Comparison of ENCODE assay signal across 16 cellular contexts in genomic region chr9:129983891-129984290, GRCh38. TPM values are rescaled to one million over a fixed set of nuclear protein-coding genes. Genes with fewer than 3 reads are reported as not detected.
DNase-seq lines count a peak whose midpoint lies in the region; ATAC-seq and TF ChIP-seq lines count a peak whose summit lies in the region.
"Had no signal": no experiment of that assay in that cellular context is flagged by ENCODE, and none has a peak within 500 bp of the region (broad histone marks: within the 10 kb centered on the region; RNA-seq: fewer than 3 reads in every experiment).

No MANE protein-coding gene starts in this region.

- POLR2A ChIA-PET in activated CD4-positive, alpha-beta T cell treated with anti-CD3 and anti-CD28 coated beads for 36 hours (lab: Charles Lee): interaction anchor here (1.2 kb wide), 1 partner anchor 25 kb away, joined by 5 read pairs; no protein-coding TSS in a partner anchor

- H3K9me3 Mint-ChIP-seq in activated CD4-positive, alpha-beta T cell treated with anti-CD3 and anti-CD28 coated beads for 36 hours (ENCODE audit: low read depth): peaks cover 4% of the 10 kb centered on the region
- H3K9me3 Mint-ChIP-seq in activated T-helper 17 cell treated with anti-CD3 and anti-CD28 coated beads, Interleukin-2, amount 50 U/mL, for 72 hours: no peaks in the 10 kb centered on the region

- no peak overlapping the region for H3K4me3 ChIP-seq in fibroblast of the aortic adventitia (ENCODE audit: low read depth, low read length)
- H3K4me3 ChIP-seq: pancreas, SK-N-MC had no signal

- H3K27ac Mint-ChIP-seq in activated CD4-positive, alpha-beta T cell treated with anti-CD3 and anti-CD28 coated beads for 36 hours: peak overlapping the region; percentile 67
- peak overlapping the region; percentile 89 for H3K27ac Mint-ChIP-seq in activated T-helper 17 cell treated with anti-CD3 and anti-CD28 coated beads, Interleukin-2, amount 50 U/mL, for 72 hours

- peaks cover 75% of the 10 kb centered on the region for H3K4me1 Mint-ChIP-seq in activated CD4-positive, alpha-beta T cell treated with anti-CD3 and anti-CD28 coated beads for 36 hours
- peaks cover 32% of the 10 kb centered on the region for H3K4me1 Mint-ChIP-seq in activated T-helper 17 cell treated with anti-CD3 and anti-CD28 coated beads, Interleukin-2, amount 50 U/mL, for 72 hours

- no peaks in the 10 kb centered on the region for H3K27me3 Mint-ChIP-seq in activated CD4-positive, alpha-beta T cell treated with anti-CD3 and anti-CD28 coated beads for 36 hours
- H3K27me3 Mint-ChIP-seq in activated T-helper 17 cell treated with anti-CD3 and anti-CD28 coated beads, Interleukin-2, amount 50 U/mL, for 72 hours: no peaks in the 10 kb centered on the region

- DNase-seq in activated CD4-positive, alpha-beta T cell treated with anti-CD3 and anti-CD28 coated beads for 36 hours: no peak
- no peak for DNase-seq in activated CD4-positive, alpha-beta T cell treated with anti-CD3 and anti-CD28 coated beads, Interleukin-2, amount 50 U/mL, for 4 hours
- DNase-seq in fibroblast of the aortic adventitia (ENCODE audit: low read depth) (peak; percentile 88), stromal cell of bone marrow (ENCODE audit: low read depth) (peak; percentile 41), left lobe of liver (ENCODE audit: low spot score) (no peak), NCI-H1105 treated with DMSO at 0.1 percent for 48 hours (lab: John Stamatoyannopoulos, UW) (no peak)
- DNase-seq in activated CD4-positive, CD25-positive, alpha-beta regulatory T cell (lab: John Stamatoyannopoulos, UW): no peak
- DNase-seq: 8988T; activated gamma-delta T cell; dermis blood vessel endothelial cell; NCI-H1694 treated with DMSO at 0.1 percent for 48 hours; pancreas; stimulated activated CD4-positive, alpha-beta T cell treated with anti-CD3 and anti-CD28 coated beads, Interleukin-2, amount 100 ng/mL, for 48 hours; substantia nigra had no signal

- no peak overlapping the region for H3K4me3 Mint-ChIP-seq in activated CD4-positive, alpha-beta T cell treated with anti-CD3 and anti-CD28 coated beads for 36 hours
- peak overlapping the region; percentile 80 for H3K4me3 Mint-ChIP-seq in activated T-helper 17 cell treated with anti-CD3 and anti-CD28 coated beads, Interleukin-2, amount 50 U/mL, for 72 hours

- CTCF ChIA-PET in activated CD4-positive, alpha-beta T cell treated with anti-CD3 and anti-CD28 coated beads for 36 hours (lab: Charles Lee): no interaction called here

- no peak for ATAC-seq in activated CD4-positive, alpha-beta T cell treated with anti-CD3 and anti-CD28 coated beads for 36 hours
- no peak for ATAC-seq in activated T-helper 17 cell treated with anti-CD3 and anti-CD28 coated beads, Interleukin-2, amount 50 U/mL, for 72 hours (replicated peaks)
- no peak for ATAC-seq in left lobe of liver
- ATAC-seq: pancreas had no signal

- no peak for TF ChIP-seq CTCF in fibroblast of the aortic adventitia (IDR thresholded peaks at IDR 0.05; ENCODE audit: insufficient read depth, low read length)

- intact Hi-C loops in activated CD4-positive, alpha-beta T cell treated with anti-CD3 and anti-CD28 coated beads for 36 hours (cut with DNase I, micrococcal nuclease): no loop called here

- peaks cover 57% of the 10 kb centered on the region for H3K36me3 Mint-ChIP-seq in activated CD4-positive, alpha-beta T cell treated with anti-CD3 and anti-CD28 coated beads for 36 hours (ENCODE audit: low read depth)
- H3K36me3 Mint-ChIP-seq in activated T-helper 17 cell treated with anti-CD3 and anti-CD28 coated beads, Interleukin-2, amount 50 U/mL, for 72 hours (ENCODE audit: low read depth): peaks cover 100% of the 10 kb centered on the region

RNA-seq across cellular contexts. Expression of gene FNBP1, which starts 59.1 kb away (rescaled TPM):
- total RNA-seq in activated CD4-positive, alpha-beta T cell treated with anti-CD3 and anti-CD28 coated beads for 36 hours: 100 to 1,000 TPM; 254 to 354 TPM
- 100 to 1,000 TPM; 173 to 492 TPM for total RNA-seq in activated T-helper 17 cell treated with anti-CD3 and anti-CD28 coated beads, Interleukin-2, amount 50 U/mL, for 72 hours
- total RNA-seq in fibroblast of the aortic adventitia (ENCODE audit: low replicate concordance): 44.4 and 57.9 TPM in 2 replicates
- total RNA-seq in left lobe of liver: 12.7 TPM

Comparison
In these comparisons a context has a peak if more than half of its experiments do, and no peak if none do; other contexts are left out.
1. DNase-seq: peak in fibroblast of the aortic adventitia (single experiment) and stromal cell of bone marrow (single experiment); none in activated CD4-positive, alpha-beta T cell treated with anti-CD3 and anti-CD28 coated beads for 36 hours (single experiment), activated CD4-positive, alpha-beta T cell treated with anti-CD3 and anti-CD28 coated beads, Interleukin-2, amount 50 U/mL, for 4 hours (0 of 2), left lobe of liver (single experiment), NCI-H1105 treated with DMSO at 0.1 percent for 48 hours (single experiment) and activated CD4-positive, CD25-positive, alpha-beta regulatory T cell (0 of 4).